Comparison of ENCODE assay signal across 10 cellular contexts in the genomic region with DNA sequence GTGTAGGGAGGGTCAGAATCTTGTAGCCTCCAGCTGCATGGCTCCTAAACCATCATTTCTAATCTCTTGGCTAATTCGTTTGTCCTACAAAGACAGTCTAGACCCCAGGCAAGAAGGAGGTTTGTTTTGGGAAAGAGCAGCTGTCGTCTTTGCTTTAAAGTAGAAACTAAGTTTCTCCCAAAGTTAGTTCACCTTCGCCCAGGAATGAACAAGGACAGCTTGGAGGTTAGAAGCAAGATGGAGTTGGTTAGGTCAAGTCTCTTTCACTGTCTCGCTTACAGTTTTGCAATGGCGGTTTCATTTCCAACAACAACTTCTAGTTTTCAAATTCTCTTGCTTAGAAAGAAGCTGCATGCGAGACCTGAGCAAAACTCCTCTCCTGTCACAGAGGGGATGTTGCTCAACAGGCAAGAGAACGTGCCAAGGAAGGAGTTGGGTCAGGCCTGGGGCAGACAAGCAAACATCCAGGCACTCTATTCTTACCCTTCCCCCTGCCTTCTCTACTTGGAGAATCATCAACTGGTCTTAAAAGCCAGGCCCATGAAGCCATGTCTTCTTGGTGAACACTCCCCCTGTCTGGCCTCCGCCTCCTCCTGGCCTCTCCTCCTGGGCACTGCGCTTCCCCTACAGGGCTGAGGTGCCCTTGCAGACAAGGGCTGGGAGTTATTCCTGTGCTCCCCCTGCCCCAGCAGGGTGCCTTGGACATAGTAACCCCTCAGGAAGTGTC. TPM values are rescaled to one million over a fixed set of nuclear protein-coding genes. Genes with fewer than 3 reads are reported as not detected.
A peak's percentile ranks its signal among the peaks of the same experiment; 100 is the strongest.
DNase-seq lines count a peak whose midpoint lies in the region; ATAC-seq, FAIRE-seq and TF ChIP-seq lines count a peak whose summit lies in the region.
"Had no signal": no experiment of that assay in that cellular context is flagged by ENCODE, and none has a peak within 500 bp of the region (broad histone marks: within the 10 kb centered on the region; RNA-seq: fewer than 3 reads in every experiment).

No MANE protein-coding gene starts in this region.

- H3K36me3 Mint-ChIP-seq in activated naive CD4-positive, alpha-beta T cell treated with anti-CD3 and anti-CD28 coated beads, Interleukin-2, amount 50 U/mL, for 72 hours = no peaks in the 10 kb centered on the region

- FAIRE-seq in GM19239 (lab: Jason Lieb, UNC) = no peak

- no peak overlapping the region for H3K27ac Mint-ChIP-seq in activated naive CD4-positive, alpha-beta T cell treated with anti-CD3 and anti-CD28 coated beads, Interleukin-2, amount 50 U/mL, for 72 hours

- H3K27ac ChIP-seq in RWPE1 = peak overlapping the region; percentile 62

- DNase-seq in GF-D8 (lab: John Stamatoyannopoulos, UW) = peak; percentile 50
- DNase-seq in RWPE1 (ENCODE audit: low spot score) = no peak
- peak; percentile 77 for DNase-seq in fibroblast of gingiva (ENCODE audit: low read depth)
- no peak for DNase-seq in omental fat pad (ENCODE audit: low spot score)
- DNase-seq in amniotic stem cell (lab: John Stamatoyannopoulos, UW) = no peak
- no peak for DNase-seq in GM19239 (ENCODE audit: insufficient read length, low spot score)
- DNase-seq in HT-29 (ENCODE audit: low spot score) = no peak
- no peak for DNase-seq in activated naive CD4-positive, alpha-beta T cell treated with anti-CD3 and anti-CD28 coated beads, Interleukin-2, amount 50 U/mL, for 72 hours (ENCODE audit: low spot score in 2 of 2)
- DNase-seq: activated CD4-positive, CD25-positive, alpha-beta regulatory T cell; DMS79 had no signal

- TF ChIP-seq CTCF in RWPE1 (conservative IDR thresholded peaks at IDR 0.05; ENCODE audit: low read depth) (no peak), omental fat pad (IDR thresholded peaks at IDR 0.05) (no peak)

- peak; percentile 21 for ATAC-seq in omental fat pad (ENCODE audit: low FRiP score)
- no peak for ATAC-seq in activated naive CD4-positive, alpha-beta T cell treated with anti-CD3 and anti-CD28 coated beads, Interleukin-2, amount 50 U/mL, for 72 hours

- POLR2A ChIA-PET in RWPE1 (lab: Yijun Ruan, JAX; ENCODE audit: low non-redundant PET) = no interaction called here

- CTCF ChIA-PET in RWPE1 (lab: Yijun Ruan, JAX) = interaction anchor here (0.5 to 1.2 kb wide), 3 partner anchors 13 to 106 kb away, joined by 4 read pairs; no protein-coding TSS in a partner anchor

- no peaks in the 10 kb centered on the region for H3K9me3 Mint-ChIP-seq in activated naive CD4-positive, alpha-beta T cell treated with anti-CD3 and anti-CD28 coated beads, Interleukin-2, amount 50 U/mL, for 72 hours

RNA-seq across cellular contexts. Expression of gene TMEM44, which starts 57.6 kb away (rescaled TPM):
- 10 to 100 TPM in 1 of 4 donors, 1 to 10 TPM in 3; 3.3 to 26.8 (median 7.5) TPM for total RNA-seq in omental fat pad
- 30.4 and 30.6 TPM in 2 replicates for total RNA-seq in HT-29 (2014; rRNA removed; shearing (Covaris generic))
- 10 to 100 TPM in 1 of 2 donors, 1 to 10 TPM in 1; 1.6 to 10.7 TPM for total RNA-seq in activated naive CD4-positive, alpha-beta T cell treated with anti-CD3 and anti-CD28 coated beads, Interleukin-2, amount 50 U/mL, for 72 hours

Comparison
In these comparisons a context has a peak if more than half of its experiments do, and no peak if none do; other contexts are left out.
1. DNase-seq: peak in GF-D8 (single experiment) and fibroblast of gingiva (single experiment); none in RWPE1 (single experiment), omental fat pad (single experiment), amniotic stem cell (single experiment), GM19239 (single experiment), HT-29 (single experiment) and activated naive CD4-positive, alpha-beta T cell treated with anti-CD3 and anti-CD28 coated beads, Interleukin-2, amount 50 U/mL, for 72 hours (0 of 2).